ENCODE assay signal across 1 cellular context in the genomic region with DNA sequence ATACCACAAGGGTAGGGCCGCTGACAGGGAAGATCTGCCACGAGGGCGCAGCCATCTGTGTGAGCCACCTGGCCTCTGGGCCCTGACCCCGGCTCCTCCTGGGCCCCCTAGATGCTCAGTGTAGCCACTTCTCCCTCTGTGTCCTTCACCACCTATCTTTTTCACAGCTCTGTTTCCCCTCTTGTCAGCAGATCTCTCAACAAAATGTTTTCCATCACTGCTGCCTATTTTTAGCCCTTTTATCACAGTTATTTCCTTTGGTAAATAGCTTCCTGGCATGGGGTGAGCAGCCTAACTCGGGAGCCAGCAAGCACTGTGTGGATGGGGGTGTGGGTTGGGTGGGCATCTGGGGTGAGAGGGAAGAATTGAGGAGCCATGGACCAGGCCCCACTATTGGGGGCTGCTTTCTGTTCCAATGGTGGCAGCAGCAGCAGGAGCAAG.
TF ChIP-seq lines count a peak whose summit lies in the region.

No MANE protein-coding gene starts in this region.

TF ChIP-seq in IMR-90, 13 proteins besides CTCF, POLR2A, EP300 and RAD21 (continued from another document):
- TF ChIP-seq, protein P1, sequence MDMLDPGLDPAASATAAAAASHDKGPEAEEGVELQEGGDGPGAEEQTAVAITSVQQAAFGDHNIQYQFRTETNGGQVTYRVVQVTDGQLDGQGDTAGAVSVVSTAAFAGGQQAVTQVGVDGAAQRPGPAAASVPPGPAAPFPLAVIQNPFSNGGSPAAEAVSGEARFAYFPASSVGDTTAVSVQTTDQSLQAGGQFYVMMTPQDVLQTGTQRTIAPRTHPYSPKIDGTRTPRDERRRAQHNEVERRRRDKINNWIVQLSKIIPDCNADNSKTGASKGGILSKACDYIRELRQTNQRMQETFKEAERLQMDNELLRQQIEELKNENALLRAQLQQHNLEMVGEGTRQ (IDR thresholded peaks at IDR 0.05; ENCODE audit: low read depth, low read length): no peak
- TF ChIP-seq CHD1 (IDR thresholded peaks at IDR 0.05; ENCODE audit: low read depth, low read length) (no peak), SMC3 (IDR thresholded peaks at IDR 0.05; ENCODE audit: low read depth, low read length) (no peak), RCOR1 (IDR thresholded peaks at IDR 0.05; ENCODE audit: insufficient replicate concordance, low read length) (no peak), NFE2L2 (IDR thresholded peaks at IDR 0.05; ENCODE audit: low read depth, low read length) (no peak), MXI1 (IDR thresholded peaks at IDR 0.05; ENCODE audit: borderline replicate concordance, low read depth, low read length) (no peak), RFX5 (IDR thresholded peaks at IDR 0.05; ENCODE audit: low read depth, low read length) (no peak), CEBPB (IDR thresholded peaks at IDR 0.05; ENCODE audit: low read depth, low read length) (no peak)
